In the genomic region with DNA sequence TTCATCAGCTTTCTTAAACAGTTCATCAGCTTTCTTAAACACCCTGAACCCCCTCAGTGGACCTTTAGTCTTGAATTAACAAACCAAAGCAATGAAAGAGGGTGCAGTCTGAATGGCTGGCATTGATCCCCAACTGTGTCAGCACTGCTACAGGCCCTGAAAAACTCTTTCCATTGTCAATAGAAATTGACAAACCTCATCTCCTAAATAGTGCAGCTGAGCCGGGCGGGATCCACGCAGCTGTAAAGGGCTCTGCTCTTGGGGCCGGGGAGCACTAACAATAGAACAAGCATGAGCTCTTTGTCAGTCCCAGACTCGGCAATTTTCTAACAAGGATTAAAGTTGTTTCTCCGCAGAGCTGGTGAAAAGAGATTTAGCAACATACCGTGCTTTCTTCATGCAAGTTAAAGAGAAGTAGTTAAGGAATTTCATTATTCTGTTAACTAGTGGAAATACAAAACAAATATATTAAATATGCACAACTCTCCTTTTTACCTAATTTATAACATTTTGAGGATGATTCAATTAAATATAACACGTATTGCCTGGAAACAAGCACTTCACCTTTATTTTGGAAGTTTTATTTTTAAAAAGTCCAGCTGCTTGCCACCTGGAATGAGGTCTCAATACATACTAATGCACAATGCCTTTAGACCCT, we compare ENCODE assay signal across 29 cellular contexts. TPM values are rescaled to one million over a fixed set of nuclear protein-coding genes. Genes with fewer than 3 reads are reported as not detected.
"Had no signal": no experiment of that assay in that cellular context is flagged by ENCODE, and none has a peak within 500 bp of the region (broad histone marks: within the 10 kb centered on the region; RNA-seq: fewer than 3 reads in every experiment).

No MANE protein-coding gene starts in this region.

- DNase-seq: activated CD4-positive, alpha-beta T cell treated with anti-CD3 and anti-CD28 coated beads, Interleukin-2, amount 50 U/mL, for 48 hours; activated CD8-positive, alpha-beta memory T cell treated with anti-CD3 and anti-CD28 coated beads, Interleukin-2, amount 50 U/mL, for 48 hours; activated naive CD4-positive, alpha-beta T cell treated with anti-CD3 and anti-CD28 coated beads for 36 hours; activated naive CD8-positive, alpha-beta T cell treated with anti-CD3 and anti-CD28 coated beads, Interleukin-2, amount 10 ng/mL, durations not matched to agents 7 days and 5 days; activated T-cell treated with anti-CD3 and anti-CD28 coated beads, Interleukin-2, amount 50 U/mL, for 4 hours; amniotic stem cell; cerebellar nuclear complex; foreskin fibroblast; left ventricle myocardium superior; mammary epithelial cell; midbrain; occipital lobe; small intestine; stimulated activated CD4-positive, alpha-beta T cell treated with anti-CD3 and anti-CD28 coated beads, Interleukin-2, amount 100 ng/mL, for 24 hours; stomach; T-helper 1 cell; transverse colon; WERI-Rb-1 had no signal

- H3K9me3 ChIP-seq: stomach, transverse colon had no signal

- H3K27ac ChIP-seq: coronary artery, stomach, transverse colon, WERI-Rb-1 had no signal

- H3K27me3 ChIP-seq: stomach, transverse colon had no signal

- H3K4me1 ChIP-seq: stomach, transverse colon had no signal

- H3K4me3 ChIP-seq: coronary artery, stomach, transverse colon had no signal

- FAIRE-seq: endometrium, islet of Langerhans, small intestine, TTC549, urothelium cell line had no signal

- ATAC-seq: activated T-cell treated with anti-CD3 and anti-CD28 coated beads, Interleukin-2, amount 50 U/mL, for 4 hours; left ventricle myocardium superior; natural killer cell treated with Interleukin-12 subunit alpha and Interleukin-12 subunit beta and Interleukin-15 and Interleukin-18, amount 100 ng/mL, for 72 hours; sciatic nerve; stimulated activated memory B cell treated with anti-CD40 and anti-IgM and Interleukin-4, amounts not matched to agents 10 μg/mL and 1 μg/mL and 100 μg/mL, for 72 hours had no signal

- H3K36me3 ChIP-seq: stomach, transverse colon, WERI-Rb-1 had no signal

RNA-seq across cellular contexts. Expression of a gene that starts 24.7 kb away (rescaled TPM):
- total RNA-seq: activated CD8-positive, alpha-beta memory T cell treated with anti-CD3 and anti-CD28 coated beads for 36 hours; activated naive CD4-positive, alpha-beta T cell treated with anti-CD3 and anti-CD28 coated beads for 36 hours; activated naive CD8-positive, alpha-beta T cell treated with anti-CD3 and anti-CD28 coated beads, Interleukin-2, amount 10 ng/mL, durations not matched to agents 7 days and 5 days; activated T-cell treated with anti-CD3 and anti-CD28 coated beads, Interleukin-2, amount 50 U/mL, for 4 hours; epithelial cell of proximal tubule; fibroblast of lung; left ventricle myocardium superior; mammary epithelial cell; natural killer cell treated with Interleukin-12 subunit alpha and Interleukin-12 subunit beta and Interleukin-15 and Interleukin-18, amount 100 ng/mL, for 72 hours; occipital lobe; sciatic nerve; stomach; transverse colon had no signal
- polyA plus RNA-seq: fibroblast of lung, mammary epithelial cell, small intestine, stomach had no signal
